ENCODE assay signal across 25 cellular contexts in the genomic region with DNA sequence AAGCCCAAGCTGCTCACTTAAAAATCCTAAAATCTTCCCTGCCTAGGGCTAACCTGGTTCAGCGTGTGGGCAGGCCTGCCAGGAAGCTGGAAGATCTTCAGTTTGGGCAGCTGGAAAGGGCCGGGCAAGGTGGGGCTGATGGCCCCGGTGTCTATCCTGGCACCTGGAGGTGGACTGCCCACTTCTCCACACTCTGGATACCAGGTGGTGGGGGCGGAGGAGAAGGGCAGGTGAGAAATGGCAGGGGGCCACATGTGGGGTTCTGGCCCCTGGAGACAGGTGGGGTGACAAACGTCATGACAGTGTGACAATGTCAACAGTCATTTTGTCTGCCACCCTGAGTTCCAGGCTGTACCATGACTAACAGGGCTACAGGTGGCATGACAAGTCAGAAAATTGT.
"Had no signal": no experiment of that assay in that cellular context is flagged by ENCODE, and none has a peak within 500 bp of the region (broad histone marks: within the 10 kb centered on the region; RNA-seq: fewer than 3 reads in every experiment).

No MANE protein-coding gene starts in this region.

- H3K9me3 ChIP-seq: neutrophil, pancreas, psoas muscle, right atrium auricular region, tibial artery had no signal

- H3K27ac ChIP-seq: brain microvascular endothelial cell, dorsolateral prefrontal cortex, epithelial cell of prostate, foreskin keratinocyte, left ventricle myocardium inferior, neutrophil, pancreas, psoas muscle, right atrium auricular region, tibial artery had no signal

- ATAC-seq: activated CD8-positive, alpha-beta T cell treated with anti-CD3 and anti-CD28 coated beads, Interleukin-2, amount 10 ng/mL, durations not matched to agents 7 days and 5 days; activated naive CD4-positive, alpha-beta T cell treated with anti-CD3 and anti-CD28 coated beads, Interleukin-2, amount 50 U/mL, for 72 hours; activated T-helper 17 cell treated with anti-CD3 and anti-CD28 coated beads, Interleukin-2, amount 50 U/mL, for 72 hours; foreskin keratinocyte; natural killer cell; psoas muscle; stimulated activated naive CD8-positive, alpha-beta T cell treated with anti-CD3 and anti-CD28 coated beads, Interleukin-15, amount 100 ng/mL, for 72 hours had no signal

- H3K27ac Mint-ChIP-seq: activated CD8-positive, alpha-beta T cell treated with anti-CD3 and anti-CD28 coated beads, Interleukin-2, amount 10 ng/mL, durations not matched to agents 7 days and 5 days; activated T-cell treated with anti-CD3 and anti-CD28 coated beads, Interleukin-2, amount 50 U/mL, for 24 hours; activated T-helper 17 cell treated with anti-CD3 and anti-CD28 coated beads, Interleukin-2, amount 50 U/mL, for 72 hours; immature natural killer cell; natural killer cell; stimulated activated naive CD8-positive, alpha-beta T cell treated with anti-CD3 and anti-CD28 coated beads, Interleukin-15, amount 100 ng/mL, for 72 hours had no signal

- H3K4me3 Mint-ChIP-seq: activated CD8-positive, alpha-beta T cell treated with anti-CD3 and anti-CD28 coated beads, Interleukin-2, amount 10 ng/mL, durations not matched to agents 7 days and 5 days; activated T-cell treated with anti-CD3 and anti-CD28 coated beads, Interleukin-2, amount 50 U/mL, for 24 hours; activated T-helper 17 cell treated with anti-CD3 and anti-CD28 coated beads, Interleukin-2, amount 50 U/mL, for 72 hours; immature natural killer cell; natural killer cell; stimulated activated naive CD8-positive, alpha-beta T cell treated with anti-CD3 and anti-CD28 coated beads, Interleukin-15, amount 100 ng/mL, for 72 hours had no signal

- H3K36me3 ChIP-seq: brain microvascular endothelial cell, left ventricle myocardium inferior, neutrophil, pancreas, right atrium auricular region, tibial artery had no signal

- H3K36me3 Mint-ChIP-seq: activated naive CD4-positive, alpha-beta T cell treated with anti-CD3 and anti-CD28 coated beads, Interleukin-2, amount 50 U/mL, for 72 hours; immature natural killer cell; natural killer cell had no signal

- H3K4me1 Mint-ChIP-seq: activated T-helper 17 cell treated with anti-CD3 and anti-CD28 coated beads, Interleukin-2, amount 50 U/mL, for 72 hours; immature natural killer cell; natural killer cell; stimulated activated naive CD8-positive, alpha-beta T cell treated with anti-CD3 and anti-CD28 coated beads, Interleukin-15, amount 100 ng/mL, for 72 hours had no signal

- H3K4me1 ChIP-seq: foreskin keratinocyte, left ventricle myocardium inferior, pancreas, psoas muscle, right atrium auricular region, tibial artery had no signal

- H3K27me3 ChIP-seq: brain microvascular endothelial cell, foreskin keratinocyte, neutrophil, pancreas, right atrium auricular region, tibial artery had no signal

- H3K9me3 Mint-ChIP-seq: activated naive CD4-positive, alpha-beta T cell treated with anti-CD3 and anti-CD28 coated beads, Interleukin-2, amount 50 U/mL, for 72 hours; activated T-cell treated with anti-CD3 and anti-CD28 coated beads, Interleukin-2, amount 50 U/mL, for 24 hours; activated T-helper 17 cell treated with anti-CD3 and anti-CD28 coated beads, Interleukin-2, amount 50 U/mL, for 72 hours; natural killer cell; stimulated activated naive CD8-positive, alpha-beta T cell treated with anti-CD3 and anti-CD28 coated beads, Interleukin-15, amount 100 ng/mL, for 72 hours had no signal

- DNase-seq: activated CD4-positive, alpha-beta T cell treated with anti-CD3 and anti-CD28 coated beads for 1 hour; activated CD4-positive, alpha-beta T cell treated with anti-CD3 and anti-CD28 coated beads, Interleukin-2, amount 50 U/mL, for 1 hour; activated CD8-positive, alpha-beta T cell treated with anti-CD3 and anti-CD28 coated beads, Interleukin-2, amount 10 ng/mL, durations not matched to agents 7 days and 5 days; activated T-cell treated with anti-CD3 and anti-CD28 coated beads, Interleukin-2, amount 50 U/mL, for 24 hours; aorta; brain microvascular endothelial cell; caudate nucleus; dorsolateral prefrontal cortex; foreskin keratinocyte; immature natural killer cell; left ventricle myocardium inferior; mammary epithelial cell; midbrain; natural killer cell; pancreas; psoas muscle; stimulated activated CD4-positive, alpha-beta T cell treated with anti-CD3 and anti-CD28 coated beads, Interleukin-1b, Interleukin-23, amount 100 ng/mL, for 48 hours; stimulated activated naive CD8-positive, alpha-beta T cell treated with anti-CD3 and anti-CD28 coated beads, Interleukin-15, amount 100 ng/mL, for 72 hours; T-helper 1 cell; tibial artery had no signal

- H3K4me3 ChIP-seq: dorsolateral prefrontal cortex, left ventricle myocardium inferior, pancreas, psoas muscle, right atrium auricular region, tibial artery had no signal
